13 cellular contexts compared by ENCODE assay signal in the genomic region with DNA sequence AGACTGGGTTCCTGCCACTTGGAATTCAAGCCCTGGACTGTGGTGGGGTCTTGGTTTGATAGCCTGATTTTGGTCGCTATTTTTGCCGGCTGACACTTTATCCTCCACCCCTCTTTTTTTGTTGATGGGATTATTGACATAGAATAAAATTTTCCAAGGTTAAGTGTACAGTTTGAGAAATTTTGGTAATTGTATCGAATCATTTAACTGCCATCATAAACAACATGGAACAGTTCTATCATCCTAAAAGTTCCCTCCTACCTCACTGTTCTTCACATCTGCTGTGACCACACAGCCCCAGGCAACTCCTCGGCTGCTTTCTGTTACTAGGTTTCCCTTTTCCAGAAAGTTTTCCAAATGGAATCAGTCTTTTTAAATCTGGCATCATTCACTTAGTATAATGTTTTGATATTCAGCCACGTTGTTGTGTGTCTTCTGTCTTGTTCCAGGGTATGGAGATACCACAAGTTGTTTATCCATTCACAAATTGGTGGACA. TPM values are rescaled to one million over a fixed set of nuclear protein-coding genes. Genes with fewer than 3 reads are reported as not detected.
DNase-seq lines count a peak whose midpoint lies in the region; ATAC-seq and TF ChIP-seq lines count a peak whose summit lies in the region.
"Had no signal": no experiment of that assay in that cellular context is flagged by ENCODE, and none has a peak within 500 bp of the region (broad histone marks: within the 10 kb centered on the region; RNA-seq: fewer than 3 reads in every experiment).

No MANE protein-coding gene starts in this region.

- H4K91ac ChIP-seq in IMR-90 (ENCODE audit: insufficient read depth, low read depth, low read length) = no peak overlapping the region

- no peak overlapping the region for H3K18ac ChIP-seq in IMR-90 (ENCODE audit: low read depth, low read length)

- H3K56ac ChIP-seq in IMR-90 (ENCODE audit: extremely low read depth, insufficient read depth, low read length) = no peak overlapping the region

- H3K27me3 Mint-ChIP-seq in nephron (ENCODE audit: low read depth) = peaks cover 71% of the 10 kb centered on the region

- TF ChIP-seq POLR2A in IMR-90 (IDR thresholded peaks at IDR 0.05; ENCODE audit: low read depth, low read length) = no peak

- no peak overlapping the region for H2BK5ac ChIP-seq in IMR-90 (ENCODE audit: low read depth, low read length, poor library complexity, severe bottlenecking)

- dilution Hi-C loops in IMR-90 (cut with HindIII; ENCODE audit: low sequenced_read_pairs, unreplicated experiment) = loop anchor here (25.0 kb wide), 1 partner anchor 512 kb away; no protein-coding TSS in a partner anchor

- H3K23ac ChIP-seq in IMR-90 (ENCODE audit: low read depth, low read length) = no peak overlapping the region

- H2BK120ac ChIP-seq in IMR-90 (ENCODE audit: low read depth, low read length) = no peak overlapping the region

- H3K4me3 ChIP-seq in AG09309 (ENCODE audit: control insufficient read depth, low read depth, low read length) (peak overlapping the region; percentile 52), IMR-90 (ENCODE audit: insufficient read depth, low read depth, low read length) (no peak overlapping the region), ectodermal cell (ENCODE audit: insufficient read depth, low read depth, low read length) (peak overlapping the region; percentile 47)
- H3K4me3 ChIP-seq: SJCRH30 had no signal

- no peaks in the 10 kb centered on the region for H3K79me1 ChIP-seq in IMR-90 (ENCODE audit: low read depth in 1 of 2, low read length in 2 of 2)

- no peak for TF ChIP-seq RAD21 in IMR-90 (IDR thresholded peaks at IDR 0.05; ENCODE audit: low read length)

- POLR2A ChIA-PET in IMR-90 (lab: Charles Lee; ENCODE audit: unreplicated experiment) = no interaction called here

- no peak overlapping the region for H2AK9ac ChIP-seq in IMR-90 (replicated peaks; ENCODE audit: low read depth, low read length, poor library complexity)

- H2BK15ac ChIP-seq in IMR-90 (ENCODE audit: low read depth, low read length) = no peak overlapping the region

- H3K4me1 Mint-ChIP-seq in nephron = peaks cover 28% of the 10 kb centered on the region

- ATAC-seq in IMR-90 (ENCODE audit: low read depth) = no peak
- ATAC-seq in HG02678 (IDR thresholded peaks at IDR 0.05; ENCODE audit: unreplicated experiment) = no peak
- ATAC-seq in GM18909 (IDR thresholded peaks at IDR 0.05; ENCODE audit: poor library complexity, unreplicated experiment) = no peak

- no TSS peak for BruUV-seq in IMR-90 (replicated peaks; lab: Mats Ljungman, UMichigan)

- no CpG with 5 or more reads among the region's 5 CpGs for WGBS in IMR-90 (ENCODE audit: extremely low coverage in 2 of 2, insufficient read length in 1 of 2), 2 experiments
- WGBS in ectodermal cell, 2 experiments = 56 to 77% methylated on average over 3 to 5 of the region's 5 CpGs

- intact Hi-C loops in IMR-90 (cut with micrococcal nuclease) = no loop called here

- no peak for TF ChIP-seq CTCF in AG09309 (IDR thresholded peaks at IDR 0.05; ENCODE audit: control insufficient read depth, insufficient read depth, low read depth, low read length, missing control alignments)
- no peak for TF ChIP-seq CTCF in IMR-90 (conservative IDR thresholded peaks at IDR 0.05; ENCODE audit: low read depth, low read length)
- TF ChIP-seq CTCF in nephron (IDR thresholded peaks at IDR 0.05; ENCODE audit: unreplicated experiment in 3 of 3) = no peak

- H3K9me3 ChIP-seq in IMR-90 (ENCODE audit: control insufficient read depth, insufficient read depth, low read length) (peaks cover 3% of the 10 kb centered on the region; the same call in 1 of the 2 replicates), ectodermal cell (ENCODE audit: control insufficient read depth, low read length) (no peaks in the 10 kb centered on the region)
- H3K9me3 ChIP-seq: heart left ventricle, SJCRH30 had no signal

- no peak overlapping the region for H3K27ac Mint-ChIP-seq in nephron

- H2BK20ac ChIP-seq in IMR-90 (ENCODE audit: low read depth, low read length) = no peak overlapping the region

- H3K9me1 ChIP-seq in IMR-90 (ENCODE audit: insufficient read depth, low read length) = no peaks in the 10 kb centered on the region

- no peak overlapping the region for H3K4ac ChIP-seq in IMR-90 (ENCODE audit: low read depth, low read length)

- CTCF ChIA-PET in IMR-90 (lab: Yijun Ruan, JAX) = no interaction called here

- H3K36me3 Mint-ChIP-seq in nephron (ENCODE audit: low read depth) = no peaks in the 10 kb centered on the region

- H3K4me3 Mint-ChIP-seq in nephron = peak overlapping the region; percentile 63 to 93 (median 71)

- no peak for DNase-seq in AG09309 (ENCODE audit: low read depth)
- DNase-seq in IMR-90 = no peak
- no peak for DNase-seq in DMS 273 treated with DMSO at 0.1 percent for 48 hours (lab: John Stamatoyannopoulos, UW)
- no peak for DNase-seq in activated gamma-delta T cell treated with Interleukin-2 at 50 U/mL for 16 hours
- DNase-seq: activated naive CD4-positive, alpha-beta T cell; heart left ventricle; KG1; SJCRH30 had no signal

- no peaks in the 10 kb centered on the region for H3K9me3 Mint-ChIP-seq in nephron

- H3K9ac ChIP-seq in IMR-90 (ENCODE audit: low read depth, low read length) = no peak overlapping the region

- H2AK5ac ChIP-seq in IMR-90 (ENCODE audit: low read depth, low read length) = no peak overlapping the region

- H4K20me1 ChIP-seq in IMR-90 (ENCODE audit: insufficient read depth, low read length) = no peaks in the 10 kb centered on the region

- H3K14ac ChIP-seq in IMR-90 (replicated peaks; ENCODE audit: low read depth, low read length) = no peak overlapping the region

- H3K4me2 ChIP-seq in IMR-90 (ENCODE audit: low read depth, low read length) = no peak overlapping the region

- H3K36me3 ChIP-seq in IMR-90 (ENCODE audit: control insufficient read depth, insufficient read depth, low read length) (no peaks in the 10 kb centered on the region), ectodermal cell (ENCODE audit: control insufficient read depth, insufficient read depth, low read length) (no peaks in the 10 kb centered on the region)
- H3K36me3 ChIP-seq: cardiac muscle cell, heart left ventricle, SJCRH30 had no signal

- H3K27ac ChIP-seq in IMR-90 (ENCODE audit: insufficient read depth, low read length) (no peak overlapping the region), ectodermal cell (ENCODE audit: insufficient read depth, low read depth, low read length, poor library complexity, severe bottlenecking) (no peak overlapping the region)
- H3K27ac ChIP-seq: cardiac muscle cell, heart left ventricle, SJCRH30 had no signal

- in situ Hi-C loops in IMR-90 (cut with MboI; ENCODE audit: low sequenced_read_pairs) = no loop called here

- H4K5ac ChIP-seq in IMR-90 (ENCODE audit: low read depth, low read length) = no peak overlapping the region

- no peak overlapping the region for H4K8ac ChIP-seq in IMR-90 (ENCODE audit: low read depth in 2 of 2, low read length in 2 of 2)

- H3K27me3 ChIP-seq in IMR-90 (ENCODE audit: control insufficient read depth, insufficient read depth, low read length) (peaks cover 30% of the 10 kb centered on the region), ectodermal cell (ENCODE audit: control insufficient read depth, insufficient read depth, low read length, poor library complexity, severe bottlenecking) (peaks cover 19% of the 10 kb centered on the region)
- H3K27me3 ChIP-seq: SJCRH30 had no signal

- H2AFZ ChIP-seq in IMR-90 (replicated peaks; ENCODE audit: low read length, poor library complexity) = peak overlapping the region; percentile 89

- H3K4me1 ChIP-seq in IMR-90 (ENCODE audit: control insufficient read depth, insufficient read depth, low read length) = no peaks in the 10 kb centered on the region
- H3K4me1 ChIP-seq in ectodermal cell (ENCODE audit: control insufficient read depth, insufficient read depth, low read length) = no peaks in the 10 kb centered on the region
- H3K4me1 ChIP-seq: SJCRH30 had no signal

TF ChIP-seq in IMR-90, 13 proteins besides CTCF, POLR2A, EP300 and RAD21 (continues in another document):
- TF ChIP-seq, protein P1, sequence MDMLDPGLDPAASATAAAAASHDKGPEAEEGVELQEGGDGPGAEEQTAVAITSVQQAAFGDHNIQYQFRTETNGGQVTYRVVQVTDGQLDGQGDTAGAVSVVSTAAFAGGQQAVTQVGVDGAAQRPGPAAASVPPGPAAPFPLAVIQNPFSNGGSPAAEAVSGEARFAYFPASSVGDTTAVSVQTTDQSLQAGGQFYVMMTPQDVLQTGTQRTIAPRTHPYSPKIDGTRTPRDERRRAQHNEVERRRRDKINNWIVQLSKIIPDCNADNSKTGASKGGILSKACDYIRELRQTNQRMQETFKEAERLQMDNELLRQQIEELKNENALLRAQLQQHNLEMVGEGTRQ (IDR thresholded peaks at IDR 0.05; ENCODE audit: low read depth, low read length) = no peak
- TF ChIP-seq MAFK (IDR thresholded peaks at IDR 0.05; ENCODE audit: low read depth, low read length) (no peak), FOS (IDR thresholded peaks at IDR 0.05; ENCODE audit: low read depth, low read length) (no peak), MXI1 (IDR thresholded peaks at IDR 0.05; ENCODE audit: borderline replicate concordance, low read depth, low read length) (no peak), CHD1 (IDR thresholded peaks at IDR 0.05; ENCODE audit: low read depth, low read length) (no peak), RFX5 (IDR thresholded peaks at IDR 0.05; ENCODE audit: low read depth, low read length) (no peak), NFE2L2 (IDR thresholded peaks at IDR 0.05; ENCODE audit: low read depth, low read length) (no peak), MAZ (IDR thresholded peaks at IDR 0.05; ENCODE audit: borderline replicate concordance, low read depth, low read length) (no peak), RCOR1 (IDR thresholded peaks at IDR 0.05; ENCODE audit: insufficient replicate concordance, low read length) (no peak), BHLHE40 (IDR thresholded peaks at IDR 0.05; ENCODE audit: low read depth, low read length) (no peak)
- TF ChIP-seq, protein P2, sequence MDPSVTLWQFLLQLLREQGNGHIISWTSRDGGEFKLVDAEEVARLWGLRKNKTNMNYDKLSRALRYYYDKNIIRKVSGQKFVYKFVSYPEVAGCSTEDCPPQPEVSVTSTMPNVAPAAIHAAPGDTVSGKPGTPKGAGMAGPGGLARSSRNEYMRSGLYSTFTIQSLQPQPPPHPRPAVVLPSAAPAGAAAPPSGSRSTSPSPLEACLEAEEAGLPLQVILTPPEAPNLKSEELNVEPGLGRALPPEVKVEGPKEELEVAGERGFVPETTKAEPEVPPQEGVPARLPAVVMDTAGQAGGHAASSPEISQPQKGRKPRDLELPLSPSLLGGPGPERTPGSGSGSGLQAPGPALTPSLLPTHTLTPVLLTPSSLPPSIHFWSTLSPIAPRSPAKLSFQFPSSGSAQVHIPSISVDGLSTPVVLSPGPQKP (IDR thresholded peaks at IDR 0.05; ENCODE audit: borderline replicate concordance, low read depth, low read length) = no peak

RNA-seq across cellular contexts. Expression of a gene that starts 50.6 kb away (rescaled TPM):
- total RNA-seq in IMR-90 (2012; rRNA removed) = 13.8 and 21.1 TPM in 2 replicates
- polyA plus RNA-seq in IMR-90 (2012; rRNA removed) = 7.9 and 8.3 TPM in 2 replicates
- 1.9 and 4.7 TPM in 2 replicates for polyA plus RNA-seq in IMR-90 (2012; cell fraction: cytosol; rRNA removed)
- 1.0 and 3.9 TPM in 2 replicates for polyA plus RNA-seq in IMR-90 (2012; cell fraction: nucleus; rRNA removed; ENCODE audit: low replicate concordance)
- 0.61 TPM for polyA plus RNA-seq in ectodermal cell (2013, experiment 1 of 4)
- polyA plus RNA-seq in ectodermal cell (2013, experiment 2 of 4) = 0.84 TPM
- 0.59 TPM for polyA plus RNA-seq in ectodermal cell (2013, experiment 3 of 4)
- polyA plus RNA-seq in ectodermal cell (2013, experiment 4 of 4) = 0.36 TPM
- total RNA-seq: cardiac muscle cell, SJCRH30 had no signal
